In the genomic region with DNA sequence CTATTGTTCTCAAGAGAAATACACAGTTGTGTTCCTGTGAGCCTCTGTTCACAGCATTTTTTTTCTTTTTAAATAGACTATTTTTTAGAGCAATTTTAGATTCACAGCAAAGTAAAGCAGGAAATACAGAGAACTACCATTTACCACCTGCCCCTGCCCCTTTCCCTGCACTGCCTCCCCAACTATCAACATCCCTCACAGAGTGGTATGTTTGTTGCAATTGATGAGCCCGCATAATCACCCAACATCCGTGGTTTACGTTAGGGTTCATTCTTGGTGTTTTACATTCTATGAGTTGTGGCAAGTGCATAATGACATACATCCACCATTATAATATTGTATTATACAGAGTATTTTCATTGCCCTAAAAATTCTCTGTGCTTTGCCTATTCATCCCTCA, we compare ENCODE assay signal across 15 cellular contexts.
"Had no signal": no experiment of that assay in that cellular context is flagged by ENCODE, and none has a peak within 500 bp of the region (broad histone marks: within the 10 kb centered on the region; RNA-seq: fewer than 3 reads in every experiment).

No MANE protein-coding gene starts in this region.

- H3K27me3 ChIP-seq: cardiac muscle cell, left lung, neural progenitor cell, ovary, testis, upper lobe of right lung had no signal

- DNase-seq: activated B cell treated with CpG ODN at 0.5 μM for 24 hours; activated naive CD4-positive, alpha-beta T cell; activated T-cell treated with anti-CD3 and anti-CD28 coated beads, Interleukin-2, amount 50 U/mL, for 72 hours; effector CD4-positive, alpha-beta T cell; foreskin melanocyte; head of caudate nucleus; islet precursor cell; left lung; ovary; stimulated activated CD4-positive, alpha-beta T cell treated with anti-CD3 and anti-CD28 coated beads, Interleukin-12 subunit alpha, Interleukin-12 subunit beta, amount 100 ng/mL, for 4 hours; stimulated activated naive CD8-positive, alpha-beta T cell treated with anti-CD3 and anti-CD28 coated beads, Interleukin-15, amount 100 ng/mL, for 72 hours; testis; upper lobe of right lung had no signal

- ATAC-seq: activated T-cell treated with anti-CD3 and anti-CD28 coated beads, Interleukin-2, amount 50 U/mL, for 72 hours; left lung; stimulated activated naive CD8-positive, alpha-beta T cell treated with anti-CD3 and anti-CD28 coated beads, Interleukin-15, amount 100 ng/mL, for 72 hours; upper lobe of right lung had no signal

- H3K9me3 Mint-ChIP-seq: activated B cell treated with CpG ODN at 0.5 μM for 24 hours; neural progenitor cell; stimulated activated naive CD8-positive, alpha-beta T cell treated with anti-CD3 and anti-CD28 coated beads, Interleukin-15, amount 100 ng/mL, for 72 hours had no signal

- H3K4me3 ChIP-seq: cardiac muscle cell, left lung, neural progenitor cell, ovary, testis, upper lobe of right lung had no signal

- H3K4me3 Mint-ChIP-seq: activated B cell treated with CpG ODN at 0.5 μM for 24 hours; neural progenitor cell; stimulated activated naive CD8-positive, alpha-beta T cell treated with anti-CD3 and anti-CD28 coated beads, Interleukin-15, amount 100 ng/mL, for 72 hours had no signal

- H3K4me1 ChIP-seq: testis had no signal

- H3K27me3 Mint-ChIP-seq: activated B cell treated with CpG ODN at 0.5 μM for 24 hours; stimulated activated naive CD8-positive, alpha-beta T cell treated with anti-CD3 and anti-CD28 coated beads, Interleukin-15, amount 100 ng/mL, for 72 hours had no signal

- H3K27ac ChIP-seq: cardiac muscle cell, left lung, neural progenitor cell, ovary, testis, upper lobe of right lung had no signal

- H3K36me3 ChIP-seq: cardiac muscle cell, left lung, neural progenitor cell, ovary, upper lobe of right lung had no signal

- H3K9me3 ChIP-seq: left lung, ovary, testis, upper lobe of right lung had no signal

- H3K36me3 Mint-ChIP-seq: neural progenitor cell had no signal

- H3K27ac Mint-ChIP-seq: activated B cell treated with CpG ODN at 0.5 μM for 24 hours, neural progenitor cell had no signal
